Comparison of ENCODE assay signal across 1 cellular context in genomic region chr11:62570903-62571302, GRCh38.
TF ChIP-seq lines count a peak whose summit lies in the region.

No MANE protein-coding gene starts in this region.

TF ChIP-seq in GM12878, 131 proteins besides CTCF, POLR2A, EP300 and RAD21:
- TF ChIP-seq ATF7 (IDR thresholded peaks at IDR 0.05; ENCODE audit: low read depth), result peak; percentile 12; the same call in 1 of the 2 replicates
- TF ChIP-seq SPI1 (IDR thresholded peaks at IDR 0.05; ENCODE audit: borderline replicate concordance, insufficient read depth, low read depth, low read length), result peak; percentile 55; the same call in 1 of the 2 replicates
